ENCODE assay signal across 2 cellular contexts in the genomic region with DNA sequence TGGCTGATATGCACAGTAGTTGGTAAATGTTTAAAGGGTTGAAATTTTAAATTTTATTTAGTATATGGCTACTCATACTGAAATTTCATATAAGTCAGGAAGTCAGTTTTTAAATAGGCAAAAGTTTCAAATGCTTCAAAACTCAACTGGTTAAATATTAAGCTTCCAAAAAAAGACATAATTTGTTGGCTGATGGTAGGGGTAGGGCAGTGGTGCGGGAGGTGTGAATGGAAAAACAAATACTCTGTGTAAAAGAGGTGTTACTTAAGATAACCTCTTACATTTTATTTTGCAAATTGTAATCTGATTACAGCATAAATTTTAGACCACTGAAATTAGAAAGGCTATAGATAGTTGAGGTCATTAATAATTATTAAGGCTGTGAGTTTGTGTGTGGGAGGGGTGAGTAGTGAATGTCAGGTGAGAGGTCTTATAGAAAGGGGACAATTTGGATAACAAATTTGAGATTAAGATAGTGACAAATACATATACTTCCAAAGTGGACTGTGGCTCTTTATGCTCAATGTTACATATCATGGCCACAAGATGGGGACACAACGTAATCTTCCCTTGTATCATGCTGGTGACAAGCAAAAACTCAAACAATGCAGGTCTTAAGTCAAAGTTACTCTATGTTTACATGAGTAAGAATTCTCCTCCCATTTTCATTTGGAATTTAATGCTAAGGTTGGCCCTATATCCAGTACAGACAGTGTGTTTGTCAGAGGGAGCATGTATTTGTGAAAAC.
TF ChIP-seq lines count a peak whose summit lies in the region.

No MANE protein-coding gene starts in this region.

TF ChIP-seq in Ishikawa, 13 proteins besides CTCF, POLR2A, EP300 and RAD21 (continued from another document):
- TF ChIP-seq USF1 (IDR thresholded peaks at IDR 0.05) (no peak), EGR1 (IDR thresholded peaks at IDR 0.05) (no peak)

TF ChIP-seq in SK-N-SH treated with all-trans-retinoic acid at 6 μM for 48 hours, 23 proteins besides CTCF, POLR2A, EP300 and RAD21 (continued from another document):
- no peak for TF ChIP-seq POU6F1 (CRISPR knock-in tag; IDR thresholded peaks at IDR 0.05; ENCODE audit: borderline replicate concordance, low read depth)
- no peak for TF ChIP-seq TOX (CRISPR knock-in tag; IDR thresholded peaks at IDR 0.05; ENCODE audit: borderline replicate concordance)
- TF ChIP-seq CSDC2 (CRISPR knock-in tag; IDR thresholded peaks at IDR 0.05) = no peak
- TF ChIP-seq OSR1 (CRISPR knock-in tag; IDR thresholded peaks at IDR 0.05) = no peak
- TF ChIP-seq RARB (CRISPR knock-in tag; IDR thresholded peaks at IDR 0.05) = no peak
- TF ChIP-seq, protein P1, sequence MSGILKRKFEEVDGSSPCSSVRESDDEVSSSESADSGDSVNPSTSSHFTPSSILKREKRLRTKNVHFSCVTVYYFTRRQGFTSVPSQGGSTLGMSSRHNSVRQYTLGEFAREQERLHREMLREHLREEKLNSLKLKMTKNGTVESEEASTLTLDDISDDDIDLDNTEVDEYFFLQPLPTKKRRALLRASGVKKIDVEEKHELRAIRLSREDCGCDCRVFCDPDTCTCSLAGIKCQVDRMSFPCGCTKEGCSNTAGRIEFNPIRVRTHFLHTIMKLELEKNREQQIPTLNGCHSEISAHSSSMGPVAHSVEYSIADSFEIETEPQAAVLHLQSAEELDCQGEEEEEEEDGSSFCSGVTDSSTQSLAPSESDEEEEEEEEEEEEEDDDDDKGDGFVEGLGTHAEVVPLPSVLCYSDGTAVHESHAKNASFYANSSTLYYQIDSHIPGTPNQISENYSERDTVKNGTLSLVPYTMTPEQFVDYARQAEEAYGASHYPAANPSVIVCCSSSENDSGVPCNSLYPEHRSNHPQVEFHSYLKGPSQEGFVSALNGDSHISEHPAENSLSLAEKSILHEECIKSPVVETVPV (CRISPR knock-in tag; IDR thresholded peaks at IDR 0.05) = no peak
- TF ChIP-seq TCF4 (CRISPR knock-in tag; IDR thresholded peaks at IDR 0.05; ENCODE audit: borderline replicate concordance) = no peak
TF ChIP-seq in SK-N-SH treated with all-trans-retinoic acid at 6 μM for 48 hours: peak in this region for 0.
